In the genomic region with DNA sequence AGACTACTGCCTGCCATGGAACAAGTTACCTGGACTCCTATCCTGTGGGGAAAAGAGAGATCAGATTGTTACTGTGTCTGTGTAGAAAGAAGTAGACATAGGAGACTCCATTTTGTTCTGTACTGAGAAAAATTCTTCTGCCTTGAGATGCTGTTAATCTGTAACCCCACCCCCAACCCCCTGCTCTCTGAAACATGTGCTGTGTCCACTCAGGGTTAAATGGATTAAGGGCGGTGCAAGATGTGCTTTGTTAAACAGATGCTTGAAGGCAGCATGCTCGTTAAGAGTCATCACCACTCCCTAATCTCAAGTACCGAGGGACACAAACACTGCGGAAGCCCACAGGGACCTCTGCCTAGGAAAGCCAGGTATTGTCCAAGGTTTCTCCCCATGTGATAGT, we compare ENCODE assay signal across 8 cellular contexts. TPM values are rescaled to one million over a fixed set of nuclear protein-coding genes. Genes with fewer than 3 reads are reported as not detected.
DNase-seq lines count a peak whose midpoint lies in the region; ATAC-seq and TF ChIP-seq lines count a peak whose summit lies in the region.
"Not testable (repeated sequence)": the region's sequence is repeated elsewhere in the genome, so short reads cannot be mapped to it uniquely, and the experiment has no call there.

No MANE protein-coding gene starts in this region.

- not testable (repeated sequence) for H3K9me3 Mint-ChIP-seq in CD8-positive, alpha-beta memory T cell; IgD-negative memory B cell; activated CD8-positive, alpha-beta memory T cell treated with anti-CD3 and anti-CD28 coated beads, Interleukin-2, amount 10 ng/mL, durations not matched to agents 7 days and 5 days (ENCODE audit: low read depth); brain; nephron; stimulated activated naive CD8-positive, alpha-beta T cell treated with anti-CD3 and anti-CD28 coated beads, Interleukin-15, amount 100 ng/mL, for 72 hours

- not testable (repeated sequence) for TF ChIP-seq CTCF in Panc1 (IDR thresholded peaks at IDR 0.05); brain (conservative IDR thresholded peaks at IDR 0.05); hepatocyte (IDR thresholded peaks at IDR 0.05; ENCODE audit: poor library complexity); nephron (IDR thresholded peaks at IDR 0.05; ENCODE audit: unreplicated experiment in 3 of 3)

- H3K4me3 ChIP-seq in CD8-positive, alpha-beta memory T cell (ENCODE audit: low read length); hepatocyte: not testable (repeated sequence)
- peak overlapping the region; percentile 94 to 99 for H3K4me3 ChIP-seq in Panc1 (ENCODE audit: low read depth in 2 of 2, low read length in 2 of 2)

- peaks cover 23% of the 10 kb centered on the region for H3K4me1 ChIP-seq in CD8-positive, alpha-beta memory T cell (ENCODE audit: insufficient read depth, low read length)
- peaks cover 12% of the 10 kb centered on the region for H3K4me1 ChIP-seq in Panc1 (ENCODE audit: control insufficient read depth, insufficient read depth, low read length)
- H3K4me1 ChIP-seq in hepatocyte (ENCODE audit: insufficient read depth) = not testable (repeated sequence)

- not testable (repeated sequence) for H3K36me3 ChIP-seq in CD8-positive, alpha-beta memory T cell (ENCODE audit: insufficient read depth, low read length); Panc1 (ENCODE audit: control insufficient read depth, insufficient read depth, low read length); hepatocyte (replicated peaks; ENCODE audit: insufficient read depth, low read depth)

- H3K4me2 ChIP-seq in hepatocyte = peak overlapping the region; percentile 94

- peak overlapping the region; percentile 63 to 97 (median 77) for H3K4me3 Mint-ChIP-seq in CD8-positive, alpha-beta memory T cell
- H3K4me3 Mint-ChIP-seq in IgD-negative memory B cell (peak overlapping the region; percentile 44 to 99 (median 84)), brain (peak overlapping the region; percentile 95 to 99 (median 97)), nephron (peak overlapping the region; percentile 96 to 97 (median 96))
- peak overlapping the region; percentile 87 for H3K4me3 Mint-ChIP-seq in activated CD8-positive, alpha-beta memory T cell treated with anti-CD3 and anti-CD28 coated beads, Interleukin-2, amount 10 ng/mL, durations not matched to agents 7 days and 5 days
- peak overlapping the region; percentile 91 to 98 for H3K4me3 Mint-ChIP-seq in stimulated activated naive CD8-positive, alpha-beta T cell treated with anti-CD3 and anti-CD28 coated beads, Interleukin-15, amount 100 ng/mL, for 72 hours

- intact Hi-C loops in Panc1 (cut with micrococcal nuclease; ENCODE audit: unreplicated experiment) = not testable (repeated sequence)

- H3K9me3 ChIP-seq in CD8-positive, alpha-beta memory T cell (ENCODE audit: low read length); Panc1 (ENCODE audit: control insufficient read depth, insufficient read depth, low read depth, low read length); hepatocyte (ENCODE audit: low read depth): not testable (repeated sequence)

- peaks cover 40% of the 10 kb centered on the region for H3K79me2 ChIP-seq in hepatocyte

- H3K9me2 ChIP-seq in hepatocyte (replicated peaks; ENCODE audit: insufficient read depth) = not testable (repeated sequence)

- CTCF ChIA-PET in CD8-positive, alpha-beta memory T cell (lab: Charles Lee); Panc1 (lab: Charles Lee): not testable (repeated sequence)
- CTCF ChIA-PET in activated CD8-positive, alpha-beta memory T cell treated with anti-CD3 and anti-CD28 coated beads, Interleukin-2, amount 10 ng/mL, durations not matched to agents 7 days and 5 days (lab: Charles Lee) = interaction anchor here (3.9 kb wide), 1 partner anchor 26 kb away, joined by 22 read pairs; the partner anchor contains the start of gene PIGZ

- in situ Hi-C loops in Panc1 (cut with HindIII; ENCODE audit: low pct_unique_long_range_greater_than_20kb, low sequenced_read_pairs) = not testable (repeated sequence)

- peaks cover 37 to 51% (median 45%) of the 10 kb centered on the region in 3 donors for H3K4me1 Mint-ChIP-seq in CD8-positive, alpha-beta memory T cell
- H3K4me1 Mint-ChIP-seq in IgD-negative memory B cell (peaks cover 32 to 44% (median 40%) of the 10 kb centered on the region in 3 donors), brain (peaks cover 47% of the 10 kb centered on the region), nephron (peaks cover 44% of the 10 kb centered on the region)
- peaks cover 44% of the 10 kb centered on the region for H3K4me1 Mint-ChIP-seq in activated CD8-positive, alpha-beta memory T cell treated with anti-CD3 and anti-CD28 coated beads, Interleukin-2, amount 10 ng/mL, durations not matched to agents 7 days and 5 days
- H3K4me1 Mint-ChIP-seq in stimulated activated naive CD8-positive, alpha-beta T cell treated with anti-CD3 and anti-CD28 coated beads, Interleukin-15, amount 100 ng/mL, for 72 hours = peaks cover 57% of the 10 kb centered on the region

- DNase-seq in CD8-positive, alpha-beta memory T cell; Panc1 (ENCODE audit: low read depth, low spot score); activated CD8-positive, alpha-beta memory T cell treated with anti-CD3 and anti-CD28 coated beads, Interleukin-2, amount 10 ng/mL, durations not matched to agents 7 days and 5 days; hepatocyte (ENCODE audit: low spot score); stimulated activated naive CD8-positive, alpha-beta T cell treated with anti-CD3 and anti-CD28 coated beads, Interleukin-15, amount 100 ng/mL, for 72 hours: not testable (repeated sequence)

- not testable (repeated sequence) for H3K27me3 ChIP-seq in CD8-positive, alpha-beta memory T cell (ENCODE audit: insufficient read depth, low read length, poor library complexity, severe bottlenecking); Panc1 (ENCODE audit: control insufficient read depth, insufficient read depth, low read length); hepatocyte

- not testable (repeated sequence) for H2AFZ ChIP-seq in hepatocyte

- H3K27ac ChIP-seq in CD8-positive, alpha-beta memory T cell (ENCODE audit: low read depth, low read length); Panc1 (ENCODE audit: low read length): not testable (repeated sequence)
- peak overlapping the region; percentile 94 for H3K27ac ChIP-seq in hepatocyte

- peaks cover 0 to 38% (median 2%) of the 10 kb centered on the region in 3 donors for H3K36me3 Mint-ChIP-seq in CD8-positive, alpha-beta memory T cell
- H3K36me3 Mint-ChIP-seq in IgD-negative memory B cell = not testable (repeated sequence)
- peaks cover 16% of the 10 kb centered on the region for H3K36me3 Mint-ChIP-seq in activated CD8-positive, alpha-beta memory T cell treated with anti-CD3 and anti-CD28 coated beads, Interleukin-2, amount 10 ng/mL, durations not matched to agents 7 days and 5 days
- H3K36me3 Mint-ChIP-seq in brain (peaks cover 20% of the 10 kb centered on the region), nephron (ENCODE audit: low read depth) (peaks cover 14% of the 10 kb centered on the region)

- WGBS in hepatocyte (ENCODE audit: low lambda C conversion rate, missing lambda C conversion rate) = 49% methylated on average over 4 of the region's 4 CpGs

- not testable (repeated sequence) for BruUV-seq in Panc1 (replicated peaks; lab: Mats Ljungman, UMichigan)

- not testable (repeated sequence) for ATAC-seq in Panc1; activated CD8-positive, alpha-beta memory T cell treated with anti-CD3 and anti-CD28 coated beads, Interleukin-2, amount 10 ng/mL, durations not matched to agents 7 days and 5 days; stimulated activated naive CD8-positive, alpha-beta T cell treated with anti-CD3 and anti-CD28 coated beads, Interleukin-15, amount 100 ng/mL, for 72 hours

- not testable (repeated sequence) for H3K27me3 Mint-ChIP-seq in CD8-positive, alpha-beta memory T cell; IgD-negative memory B cell; activated CD8-positive, alpha-beta memory T cell treated with anti-CD3 and anti-CD28 coated beads, Interleukin-2, amount 10 ng/mL, durations not matched to agents 7 days and 5 days; nephron (ENCODE audit: low read depth); stimulated activated naive CD8-positive, alpha-beta T cell treated with anti-CD3 and anti-CD28 coated beads, Interleukin-15, amount 100 ng/mL, for 72 hours
- H3K27me3 Mint-ChIP-seq in brain = peaks cover 10% of the 10 kb centered on the region

- POLR2A ChIA-PET in CD8-positive, alpha-beta memory T cell (lab: Charles Lee); Panc1 (lab: Charles Lee): not testable (repeated sequence)

- H4K20me1 ChIP-seq in hepatocyte (ENCODE audit: insufficient read depth, poor library complexity, severe bottlenecking) = not testable (repeated sequence)

- H3K27ac Mint-ChIP-seq in CD8-positive, alpha-beta memory T cell = peak overlapping the region; percentile 70 to 95 (median 92)
- peak overlapping the region; percentile 31 to 73 (median 50) for H3K27ac Mint-ChIP-seq in IgD-negative memory B cell
- peak overlapping the region; percentile 92 for H3K27ac Mint-ChIP-seq in activated CD8-positive, alpha-beta memory T cell treated with anti-CD3 and anti-CD28 coated beads, Interleukin-2, amount 10 ng/mL, durations not matched to agents 7 days and 5 days
- peak overlapping the region in 4 of 5 experiments; percentile 72 to 99 (median 88) for H3K27ac Mint-ChIP-seq in brain
- H3K27ac Mint-ChIP-seq in nephron = peak overlapping the region in 1 of 3 experiments; percentile 58
- H3K27ac Mint-ChIP-seq in stimulated activated naive CD8-positive, alpha-beta T cell treated with anti-CD3 and anti-CD28 coated beads, Interleukin-15, amount 100 ng/mL, for 72 hours = peak overlapping the region; percentile 37 to 98

RNA-seq across cellular contexts. Expression of gene NCBP2, which starts 1.7 kb away (rescaled TPM):
- total RNA-seq in CD8-positive, alpha-beta memory T cell = 100 to 1,000 TPM; 127 to 131 TPM
- 70.7 TPM for polyA plus RNA-seq in CD8-positive, alpha-beta memory T cell
- polyA plus RNA-seq in IgD-negative memory B cell (74.1 TPM), brain (ENCODE audit: insufficient read depth, low read depth, low replicate concordance) (56.1 TPM), hepatocyte (94.5 and 101 TPM in 2 replicates)
- total RNA-seq in Panc1 (2021; ENCODE audit: unreplicated experiment) (122 TPM), hepatocyte (60.2 and 78.3 TPM in 2 replicates)
- polyA plus RNA-seq in Panc1 (2012; ENCODE audit: insufficient read length) = 133 TPM
- total RNA-seq in activated CD8-positive, alpha-beta memory T cell treated with anti-CD3 and anti-CD28 coated beads, Interleukin-2, amount 10 ng/mL, durations not matched to agents 7 days and 5 days = 10 to 100 TPM; 52.5 to 68.9 TPM

RNA-seq across cellular contexts. Expression of gene PIGZ, which starts 24.6 kb away (rescaled TPM):
- total RNA-seq in CD8-positive, alpha-beta memory T cell = under 1 TPM; 0.31 to 0.49 TPM
- not detected for polyA plus RNA-seq in CD8-positive, alpha-beta memory T cell
- polyA plus RNA-seq in IgD-negative memory B cell (2.1 TPM), brain (ENCODE audit: insufficient read depth, low read depth, low replicate concordance) (6.5 TPM), hepatocyte (24.2 and 32.6 TPM in 2 replicates)
- total RNA-seq in Panc1 (2021; ENCODE audit: unreplicated experiment) (6.3 TPM), hepatocyte (11.1 and 18.0 TPM in 2 replicates)
- polyA plus RNA-seq in Panc1 (2012; ENCODE audit: insufficient read length) = 6.6 TPM
- 1 to 10 TPM; 1.6 to 2.6 TPM for total RNA-seq in activated CD8-positive, alpha-beta memory T cell treated with anti-CD3 and anti-CD28 coated beads, Interleukin-2, amount 10 ng/mL, durations not matched to agents 7 days and 5 days
